ENCODE assay signal across 8 cellular contexts in genomic region chr7:128697301-128697905, GRCh38. TPM values are rescaled to one million over a fixed set of nuclear protein-coding genes. Genes with fewer than 3 reads are reported as not detected.
DNase-seq lines count a peak whose midpoint lies in the region; ATAC-seq, FAIRE-seq and TF ChIP-seq lines count a peak whose summit lies in the region.

No MANE protein-coding gene starts in this region.

- peaks cover 55 to 70% (median 66%) of the 10 kb centered on the region in 5 donors for H3K27me3 Mint-ChIP-seq in naive thymus-derived CD4-positive, alpha-beta T cell

- peak overlapping the region; percentile 70 for H3K4me2 ChIP-seq in endothelial cell of umbilical vein (ENCODE audit: insufficient read depth, low read length)

- no peak overlapping the region for H3K9ac ChIP-seq in endothelial cell of umbilical vein (replicated peaks; ENCODE audit: extremely low read depth, insufficient read depth, low read length)

- dilution Hi-C loops in endothelial cell of umbilical vein (cut with MboI; ENCODE audit: extremely low pct_ligation_motif_present, low sequenced_read_pairs) = no loop called here

- H3K4me1 ChIP-seq in endothelial cell of umbilical vein (ENCODE audit: control insufficient read depth, extremely low read depth, insufficient read depth, low read length) (no peaks in the 10 kb centered on the region), thymus (ENCODE audit: control insufficient read depth, insufficient read depth, low read length) (peaks cover 4% of the 10 kb centered on the region)
- H3K4me1 ChIP-seq in naive thymus-derived CD4-positive, alpha-beta T cell (ENCODE audit: control insufficient read depth in 2 of 2, insufficient read depth in 2 of 2, low read length in 2 of 2) = peaks cover 0 to 4% of the 10 kb centered on the region in 2 donors

- no peaks in the 10 kb centered on the region for H3K9me1 ChIP-seq in endothelial cell of umbilical vein (replicated peaks; ENCODE audit: control insufficient read depth, extremely low read depth, insufficient read depth, low read length)

- DNase-seq in AG10803 (ENCODE audit: low read depth) (peak; percentile 72), HT1080 (ENCODE audit: low read depth) (peak; percentile 84), endothelial cell of umbilical vein (ENCODE audit: low read depth, low spot score) (peak; percentile 14), NCI-H187 treated with DMSO at 0.1 percent for 48 hours (lab: John Stamatoyannopoulos, UW) (no peak)
- DNase-seq in activated CD4-positive, alpha-beta T cell treated with anti-CD3 and anti-CD28 coated beads, Interleukin-2, amount 50 U/mL, for 1 hour = peak; percentile 37
- peak; percentile 3 to 72 (median 18) for DNase-seq in naive thymus-derived CD4-positive, alpha-beta T cell

- peaks cover 5 to 14% (median 9%) of the 10 kb centered on the region in 7 donors for H3K4me1 Mint-ChIP-seq in naive thymus-derived CD4-positive, alpha-beta T cell

- peak; percentile 51 for TF ChIP-seq CTCF in AG10803 (conservative IDR thresholded peaks at IDR 0.05; ENCODE audit: low read length)
- TF ChIP-seq CTCF in endothelial cell of umbilical vein (IDR thresholded peaks at IDR 0.05; ENCODE audit: extremely low read depth in 1 of 2, insufficient read depth in 1 of 2, low read depth in 1 of 2, low read length in 2 of 2) = peak; percentile 25 to 48

- FAIRE-seq in endothelial cell of umbilical vein (lab: Jason Lieb, UNC) = peak; percentile 60

- H3K9me3 ChIP-seq in endothelial cell of umbilical vein (replicated peaks; ENCODE audit: control insufficient read depth, insufficient read depth, low read length) = no peaks in the 10 kb centered on the region
- H3K9me3 ChIP-seq in naive thymus-derived CD4-positive, alpha-beta T cell (ENCODE audit: control insufficient read depth in 2 of 3, low read length in 3 of 3) = no peaks in the 10 kb centered on the region
- no peaks in the 10 kb centered on the region for H3K9me3 ChIP-seq in thymus (ENCODE audit: control insufficient read depth)

- peak overlapping the region in 2 of 9 donors; percentile 26 to 58 for H3K27ac Mint-ChIP-seq in naive thymus-derived CD4-positive, alpha-beta T cell

- H3K4me3 ChIP-seq in AG10803 (ENCODE audit: low read length) (peak overlapping the region; percentile 64), endothelial cell of umbilical vein (replicated peaks in 1 of 3; ENCODE audit: insufficient read depth in 1 of 3, low read depth in 1 of 3, low read length in 3 of 3) (peak overlapping the region; percentile 20 to 38 (median 33)), thymus (ENCODE audit: low read length) (peak overlapping the region; percentile 29)
- H3K4me3 ChIP-seq in naive thymus-derived CD4-positive, alpha-beta T cell (ENCODE audit: low read length) = no peak overlapping the region

- H3K9me3 Mint-ChIP-seq in naive thymus-derived CD4-positive, alpha-beta T cell = peaks cover 0 to 2% (median 0%) of the 10 kb centered on the region in 11 donors

- POLR2A ChIA-PET in endothelial cell of umbilical vein (lab: Charles Lee) = no interaction called here
- POLR2A ChIA-PET in naive thymus-derived CD4-positive, alpha-beta T cell (lab: Charles Lee) = no interaction called here

- H3K36me3 Mint-ChIP-seq in naive thymus-derived CD4-positive, alpha-beta T cell = peaks cover 0 to 4% (median 0%) of the 10 kb centered on the region in 5 donors

- H3K79me2 ChIP-seq in endothelial cell of umbilical vein (ENCODE audit: control insufficient read depth, insufficient read depth, low read length) = no peaks in the 10 kb centered on the region

- ATAC-seq in naive thymus-derived CD4-positive, alpha-beta T cell = peak; percentile 87
- ATAC-seq in GM21515 (IDR thresholded peaks at IDR 0.05; ENCODE audit: unreplicated experiment) = no peak

- no TSS peak for BruUV-seq in endothelial cell of umbilical vein (replicated peaks; lab: Mats Ljungman, UMichigan)

- 5% methylated on average over 37 of the region's 37 CpGs for WGBS in thymus

- H4K20me1 ChIP-seq in endothelial cell of umbilical vein (replicated peaks; ENCODE audit: control insufficient read depth, extremely low read depth, insufficient read depth, low read length) = no peaks in the 10 kb centered on the region

- H3K4me3 Mint-ChIP-seq in naive thymus-derived CD4-positive, alpha-beta T cell = peak overlapping the region; percentile 48 to 87 (median 71)

- no peak for TF ChIP-seq POLR2A in endothelial cell of umbilical vein (IDR thresholded peaks at IDR 0.05; ENCODE audit: low read depth, low read length)

- CTCF ChIA-PET in endothelial cell of umbilical vein (lab: Charles Lee) = interaction anchor here (1.0 to 1.2 kb wide), 2 partner anchors 25 to 43 kb away, joined by 3 read pairs; partner anchors contain the start of gene GARIN1A
- CTCF ChIA-PET in naive thymus-derived CD4-positive, alpha-beta T cell (lab: Charles Lee) = no interaction called here

- H3K27me3 ChIP-seq in endothelial cell of umbilical vein (ENCODE audit: control insufficient read depth in 2 of 2, insufficient read depth in 2 of 2, low read length in 2 of 2) (peaks cover 29 to 32% of the 10 kb centered on the region in 2 experiments), thymus (ENCODE audit: control insufficient read depth, insufficient read depth) (peaks cover 26% of the 10 kb centered on the region)
- peaks cover 8 to 22% of the 10 kb centered on the region in 2 donors for H3K27me3 ChIP-seq in naive thymus-derived CD4-positive, alpha-beta T cell (ENCODE audit: control insufficient read depth in 2 of 2, insufficient read depth in 2 of 2, low read length in 2 of 2)

- H3K27ac ChIP-seq in endothelial cell of umbilical vein (ENCODE audit: insufficient read depth, low read depth, low read length) (no peak overlapping the region), thymus (ENCODE audit: low read depth) (no peak overlapping the region)
- H3K27ac ChIP-seq in naive thymus-derived CD4-positive, alpha-beta T cell (ENCODE audit: low read depth, low read length) = no peak overlapping the region

- no peaks in the 10 kb centered on the region for H3K36me3 ChIP-seq in endothelial cell of umbilical vein (ENCODE audit: control insufficient read depth in 2 of 2, extremely low read depth in 1 of 2, insufficient read depth in 2 of 2, low read length in 2 of 2)
- no peaks in the 10 kb centered on the region for H3K36me3 ChIP-seq in naive thymus-derived CD4-positive, alpha-beta T cell (ENCODE audit: control insufficient read depth in 2 of 3, insufficient read depth in 3 of 3, low read length in 3 of 3)
- no peaks in the 10 kb centered on the region for H3K36me3 ChIP-seq in thymus (ENCODE audit: control insufficient read depth, insufficient read depth)

- intact Hi-C loops in endothelial cell of umbilical vein (cut with micrococcal nuclease) = no loop called here
- intact Hi-C loops in naive thymus-derived CD4-positive, alpha-beta T cell (cut with micrococcal nuclease) = loop anchor here in 1 of 2 donors (2.0 kb wide), 1 partner anchor 41 kb away; the partner anchor contains the start of gene CALU

- peak overlapping the region; percentile 92 for H2AFZ ChIP-seq in endothelial cell of umbilical vein (ENCODE audit: low read depth, low read length)

TF ChIP-seq in endothelial cell of umbilical vein, 7 proteins besides CTCF, POLR2A, EP300 and RAD21:
- TF ChIP-seq MAX (IDR thresholded peaks at IDR 0.05; ENCODE audit: insufficient read depth, insufficient read length) = no peak
- peak; percentile 73 for TF ChIP-seq EZH2 (IDR thresholded peaks at IDR 0.05; ENCODE audit: borderline replicate concordance, low read depth, low read length, severe bottlenecking)

RNA-seq across cellular contexts. Expression of gene GARIN1A, which starts 25.3 kb away (rescaled TPM):
- total RNA-seq in HT1080 (2014; rRNA removed; shearing (Covaris generic)) = 0.05 and 0.13 TPM in 2 replicates
- polyA plus RNA-seq in HT1080 (2015; cell fraction: cytosol; rRNA removed) = 0.08 TPM in 1 of 2 replicates, not detected in the other
- 0.39 TPM in 1 of 2 replicates, not detected in the other for polyA plus RNA-seq in HT1080 (2015; cell fraction: nucleus; rRNA removed)
- total RNA-seq in endothelial cell of umbilical vein = 2.1 and 3.6 TPM in 2 replicates
- polyA plus RNA-seq in endothelial cell of umbilical vein (0.53 and 0.65 TPM in 2 replicates), thymus (1.4 TPM)
- polyA plus RNA-seq in endothelial cell of umbilical vein (2011; cell fraction: cytosol; rRNA removed) = 0.13 and 0.47 TPM in 2 replicates
- 6.3 and 6.9 TPM in 2 replicates for polyA plus RNA-seq in endothelial cell of umbilical vein (2011; cell fraction: nucleus; rRNA removed)
- 0.62 and 0.68 TPM in 2 replicates for polyA plus RNA-seq in endothelial cell of umbilical vein (2012)
- polyA minus RNA-seq in endothelial cell of umbilical vein = 0.98 and 1.5 TPM in 2 replicates
- polyA minus RNA-seq in endothelial cell of umbilical vein (2011; cell fraction: cytosol; rRNA and poly(A)+ RNA removed) = not detected
- 3.4 and 3.6 TPM in 2 replicates for polyA minus RNA-seq in endothelial cell of umbilical vein (2011; cell fraction: nucleus; rRNA and poly(A)+ RNA removed)
- total RNA-seq in naive thymus-derived CD4-positive, alpha-beta T cell = 1 to 10 TPM in 4 of 5 experiments, under 1 TPM in 1; 0.70 to 2.8 (median 1.8) TPM
- polyA plus RNA-seq in naive thymus-derived CD4-positive, alpha-beta T cell = not detected

RNA-seq across cellular contexts. Expression of gene CALU, which starts 41.8 kb away (rescaled TPM):
- 218 and 245 TPM in 2 replicates for total RNA-seq in HT1080 (2014; rRNA removed; shearing (Covaris generic))
- 368 and 437 TPM in 2 replicates for polyA plus RNA-seq in HT1080 (2015; cell fraction: cytosol; rRNA removed)
- 485 and 514 TPM in 2 replicates for polyA plus RNA-seq in HT1080 (2015; cell fraction: nucleus; rRNA removed)
- 254 and 257 TPM in 2 replicates for total RNA-seq in endothelial cell of umbilical vein
- polyA plus RNA-seq in endothelial cell of umbilical vein (111 and 135 TPM in 2 replicates), thymus (22.2 TPM)
- 141 and 147 TPM in 2 replicates for polyA plus RNA-seq in endothelial cell of umbilical vein (2011; cell fraction: cytosol; rRNA removed)
- 73.4 and 109 TPM in 2 replicates for polyA plus RNA-seq in endothelial cell of umbilical vein (2011; cell fraction: nucleus; rRNA removed)
- polyA plus RNA-seq in endothelial cell of umbilical vein (2012) = 287 and 288 TPM in 2 replicates
- polyA minus RNA-seq in endothelial cell of umbilical vein = 150 and 163 TPM in 2 replicates
- polyA minus RNA-seq in endothelial cell of umbilical vein (2011; cell fraction: cytosol; rRNA and poly(A)+ RNA removed) = 51.0 TPM
- polyA minus RNA-seq in endothelial cell of umbilical vein (2011; cell fraction: nucleus; rRNA and poly(A)+ RNA removed) = 52.2 and 75.1 TPM in 2 replicates
- 10 to 100 TPM; 18.6 to 36.2 (median 22.6) TPM for total RNA-seq in naive thymus-derived CD4-positive, alpha-beta T cell
- 10 to 100 TPM; 19.2 to 22.2 TPM for polyA plus RNA-seq in naive thymus-derived CD4-positive, alpha-beta T cell
